Comparison of ENCODE assay signal across 8 cellular contexts in the genomic region with DNA sequence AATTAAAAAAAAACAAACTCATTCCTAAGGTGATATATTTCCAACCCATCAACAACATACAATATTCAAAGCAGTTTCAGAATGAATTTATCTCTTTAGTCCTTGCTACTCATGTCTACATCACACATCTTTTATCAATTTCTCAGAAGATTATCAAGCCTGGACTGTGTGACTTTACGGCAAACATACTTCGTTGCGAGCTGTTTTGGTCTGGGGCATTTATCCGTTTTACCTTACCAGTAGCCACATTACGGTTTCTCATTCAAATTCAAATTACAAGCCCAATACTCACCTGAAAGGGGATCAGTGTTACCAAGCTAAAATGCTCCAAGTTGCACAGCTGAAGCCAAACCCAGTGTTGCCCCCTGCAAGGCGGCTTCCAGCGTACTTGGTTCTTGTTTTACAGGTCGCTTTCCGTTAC. TPM values are rescaled to one million over a fixed set of nuclear protein-coding genes. Genes with fewer than 3 reads are reported as not detected.
A peak's percentile ranks its signal among the peaks of the same experiment; 100 is the strongest.
DNase-seq lines count a peak whose midpoint lies in the region; ATAC-seq and TF ChIP-seq lines count a peak whose summit lies in the region.

No MANE protein-coding gene starts in this region.

- H3K36me3 ChIP-seq in GM23248 (ENCODE audit: low read depth) (peaks cover 60% of the 10 kb centered on the region), sigmoid colon (peaks cover 28 to 57% (median 41%) of the 10 kb centered on the region in 4 donors)

- no peak for DNase-seq in GM23248
- DNase-seq in T-cell, result no peak
- no peak for DNase-seq in fibroblast of villous mesenchyme (ENCODE audit: low read depth)
- DNase-seq in sigmoid colon, result peak; percentile 24
- DNase-seq in NCI-H187 (lab: John Stamatoyannopoulos, UW), result no peak
- no peak for DNase-seq in DMS114 treated with DMSO at 0.1 percent for 48 hours (lab: John Stamatoyannopoulos, UW; ENCODE audit: unreplicated experiment)

- peak overlapping the region; percentile 93 to 97 (median 96) for H3K4me3 Mint-ChIP-seq in T-cell

- H3K79me2 ChIP-seq in GM23248 (ENCODE audit: insufficient read depth), result peaks cover 68% of the 10 kb centered on the region

- H3K27me3 Mint-ChIP-seq in T-cell, result no peaks in the 10 kb centered on the region

- no peaks in the 10 kb centered on the region for H3K9me3 Mint-ChIP-seq in T-cell

- ATAC-seq in T-cell (replicated peaks in 1 of 4) (no peak), GM18502 (IDR thresholded peaks at IDR 0.05; ENCODE audit: poor library complexity, unreplicated experiment) (no peak), HG03025 (IDR thresholded peaks at IDR 0.05; ENCODE audit: low FRiP score, unreplicated experiment) (no peak)

- CTCF ChIA-PET in T-cell (lab: Charles Lee), result no interaction called here

- peak overlapping the region; percentile 85 for H3K27ac ChIP-seq in GM23248
- H3K27ac ChIP-seq in sigmoid colon, result peak overlapping the region; percentile 100

- no peaks in the 10 kb centered on the region for H3K9me2 ChIP-seq in GM23248 (ENCODE audit: insufficient read depth)

- TF ChIP-seq CTCF in fibroblast of villous mesenchyme (IDR thresholded peaks at IDR 0.05; ENCODE audit: insufficient read depth, low read depth, low read length), result no peak
- no peak for TF ChIP-seq CTCF in sigmoid colon (IDR thresholded peaks at IDR 0.05)

- POLR2A ChIA-PET in T-cell (lab: Charles Lee), result interaction anchor here (1.2 to 1.7 kb wide), 2 partner anchors 8 to 9 kb away, joined by 4 to 10 read pairs; no protein-coding TSS in a partner anchor

- peaks cover 52% of the 10 kb centered on the region for H3K36me3 Mint-ChIP-seq in T-cell

- WGBS in GM23248 (ENCODE audit: low coverage in 1 of 2, low lambda C conversion rate in 2 of 2, missing lambda C conversion rate in 2 of 2), 2 experiments, result 21 to 28% methylated on average over 9 of the region's 9 CpGs
- 6 to 10% methylated on average over 9 of the region's 9 CpGs for WGBS in sigmoid colon, 2 donors

- intact Hi-C loops in sigmoid colon (cut with DNase I), result loop anchor here (5.0 kb wide), 2 partner anchors 64 to 186 kb away; partner anchors contain the start of gene MGAT4B

- H3K4me2 ChIP-seq in GM23248 (ENCODE audit: unreplicated experiment), result peak overlapping the region; percentile 88

- peaks cover 43% of the 10 kb centered on the region for H3K4me1 ChIP-seq in GM23248 (ENCODE audit: insufficient read depth)
- peaks cover 0 to 66% (median 62%) of the 10 kb centered on the region in 4 donors for H3K4me1 ChIP-seq in sigmoid colon

- no peak overlapping the region for H2AFZ ChIP-seq in GM23248

- H4K20me1 ChIP-seq in GM23248 (ENCODE audit: insufficient read depth), result peaks cover 58% of the 10 kb centered on the region

- TF ChIP-seq EP300 in sigmoid colon (IDR thresholded peaks at IDR 0.05), result no peak

- peak overlapping the region; percentile 85 to 92 for H3K27ac Mint-ChIP-seq in T-cell

- in situ Hi-C loops in GM23248 (cut with MboI), result no loop called here

- peaks cover 60 to 76% (median 65%) of the 10 kb centered on the region in 3 donors for H3K4me1 Mint-ChIP-seq in T-cell

- H3K9ac ChIP-seq in GM23248, result peak overlapping the region; percentile 100

- peak overlapping the region; percentile 82 for H3K4me3 ChIP-seq in GM23248
- peak overlapping the region; percentile 100 for H3K4me3 ChIP-seq in fibroblast of villous mesenchyme (ENCODE audit: low read depth, low read length)
- peak overlapping the region; percentile 75 to 100 (median 99) for H3K4me3 ChIP-seq in sigmoid colon

- TF ChIP-seq POLR2A in sigmoid colon (IDR thresholded peaks at IDR 0.05), result no peak

- H3K27me3 ChIP-seq in GM23248 (replicated peaks; ENCODE audit: insufficient read depth) (no peaks in the 10 kb centered on the region), sigmoid colon (no peaks in the 10 kb centered on the region)

- H3F3A ChIP-seq in GM23248 (ENCODE audit: insufficient read depth), result peaks cover 64% of the 10 kb centered on the region

- H3K9me3 ChIP-seq in GM23248 (ENCODE audit: low read depth), result no peaks in the 10 kb centered on the region
- H3K9me3 ChIP-seq in sigmoid colon, result no peaks in the 10 kb centered on the region

RNA-seq across cellular contexts. Expression of gene HNRNPH1, which starts 1.9 kb away (rescaled TPM):
- total RNA-seq in GM23248 (2014; rRNA removed; shearing (Covaris generic)), result 220 and 271 TPM in 2 replicates
- polyA plus RNA-seq in GM23248 (2016; fragmentation: Nextera tagmentation; extraction: Ambion mirVana) (145 and 163 TPM in 2 replicates), sigmoid colon (100 to 1,000 TPM in 1 of 3 donors, 10 to 100 TPM in 2; 63.8 to 255 (median 73.3) TPM)
- total RNA-seq in T-cell (1,000 to 10,000 TPM; 1,278 to 2,165 (median 1,301) TPM), fibroblast of villous mesenchyme (474 and 562 TPM in 2 replicates), sigmoid colon (100 to 1,000 TPM; 264 to 495 (median 312) TPM)

RNA-seq across cellular contexts. Expression of gene CBY3, which starts 59.3 kb away (rescaled TPM):
- not detected in 2 replicates for total RNA-seq in GM23248 (2014; rRNA removed; shearing (Covaris generic))
- polyA plus RNA-seq in GM23248 (2016; fragmentation: Nextera tagmentation; extraction: Ambion mirVana), result 0.43 and 0.60 TPM in 2 replicates
- total RNA-seq in T-cell, result under 1 TPM in 3 of 5 donors, not detected in 2; 0.50 to 0.66 (median 0.57) TPM
- 0.32 TPM in 1 of 2 replicates, not detected in the other for total RNA-seq in fibroblast of villous mesenchyme
- total RNA-seq in sigmoid colon, result under 1 TPM in 1 of 4 donors, not detected in 3; 0.66 TPM
- polyA plus RNA-seq in sigmoid colon, result under 1 TPM in 1 of 3 donors, not detected in 2; 0.13 TPM
